8 cellular contexts compared by ENCODE assay signal in the genomic region with DNA sequence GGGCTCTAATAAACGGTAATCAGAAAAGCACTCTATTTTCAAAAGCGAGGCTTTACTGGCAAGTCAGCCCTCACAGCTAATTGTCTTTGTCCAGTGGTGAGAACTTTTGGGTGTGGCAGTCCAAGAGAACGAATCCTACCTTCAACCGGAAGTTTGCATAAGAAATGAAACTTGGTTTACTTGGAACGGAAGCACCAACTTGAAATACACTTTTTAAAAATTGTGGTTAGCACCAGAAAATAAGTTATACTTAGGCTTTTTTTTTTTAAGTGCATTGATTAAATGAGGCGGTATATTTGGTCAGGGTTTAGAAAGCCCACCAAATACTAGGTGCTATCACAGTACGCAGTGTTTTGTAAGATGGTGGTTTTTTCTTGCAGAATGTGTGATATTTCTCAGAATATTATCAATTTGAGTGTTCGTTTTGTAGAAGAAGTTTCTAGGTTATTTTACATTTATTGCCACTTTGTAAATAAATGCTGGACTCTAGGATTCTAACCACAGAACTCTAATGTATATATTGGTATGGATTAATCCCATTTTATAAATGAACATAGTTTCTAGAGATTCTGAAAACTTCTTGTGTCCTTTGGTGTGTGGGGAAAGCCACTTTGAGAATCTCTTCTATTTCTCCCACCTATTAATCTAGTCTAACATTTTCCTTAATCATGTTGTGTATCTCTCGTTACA. TPM values are rescaled to one million over a fixed set of nuclear protein-coding genes. Genes with fewer than 3 reads are reported as not detected.
DNase-seq lines count a peak whose midpoint lies in the region; ATAC-seq and TF ChIP-seq lines count a peak whose summit lies in the region.

No MANE protein-coding gene starts in this region.

- no peaks in the 10 kb centered on the region for H3K9me3 Mint-ChIP-seq in natural killer cell

- H3K36me3 ChIP-seq in effector memory CD4-positive, alpha-beta T cell (ENCODE audit: control insufficient read depth, insufficient read depth, low read length), result peaks cover 6% of the 10 kb centered on the region

- peak overlapping the region; percentile 85 for H3K27ac ChIP-seq in effector memory CD4-positive, alpha-beta T cell (ENCODE audit: insufficient read depth, low read length, poor library complexity, severe bottlenecking)

- H3K27me3 ChIP-seq in effector memory CD4-positive, alpha-beta T cell (replicated peaks; ENCODE audit: control insufficient read depth, insufficient read depth, low read length, poor library complexity, severe bottlenecking), result no peaks in the 10 kb centered on the region

- H3K4me1 Mint-ChIP-seq in natural killer cell, result peaks cover 73 to 78% of the 10 kb centered on the region in 2 donors

- peaks cover 7% of the 10 kb centered on the region for H3K36me3 Mint-ChIP-seq in natural killer cell

- ATAC-seq in GM19351 (IDR thresholded peaks at IDR 0.05; ENCODE audit: unreplicated experiment) (peak; percentile 16), natural killer cell (peak in 1 of 3 donors; percentile 37), HG03039 (IDR thresholded peaks at IDR 0.05; ENCODE audit: unreplicated experiment) (no peak)

- DNase-seq in AG10803 (ENCODE audit: low read depth) (peak; percentile 70), SIG-M5 treated with dmso at 0.1 percent for 504 hours (lab: John Stamatoyannopoulos, UW; ENCODE audit: unreplicated experiment) (peak; percentile 81), natural killer cell (no peak), NCI-H524 (lab: John Stamatoyannopoulos, UW) (no peak), GM19240 (ENCODE audit: insufficient read length, low spot score) (no peak)
- DNase-seq in effector memory CD4-positive, alpha-beta T cell, result peak in 1 of 3 donors; percentile 12

- peak overlapping the region; percentile 93 for H3K4me3 ChIP-seq in AG10803 (ENCODE audit: low read length)
- peak overlapping the region; percentile 79 for H3K4me3 ChIP-seq in effector memory CD4-positive, alpha-beta T cell (ENCODE audit: insufficient read depth, low read depth, low read length, poor library complexity, severe bottlenecking)

- H3K27ac Mint-ChIP-seq in natural killer cell, result peak overlapping the region; percentile 88

- peak overlapping the region; percentile 98 for H3K4me3 Mint-ChIP-seq in natural killer cell

- H3K27me3 Mint-ChIP-seq in natural killer cell (ENCODE audit: low read depth in 2 of 2), result no peaks in the 10 kb centered on the region

- peaks cover 34% of the 10 kb centered on the region for H3K4me1 ChIP-seq in effector memory CD4-positive, alpha-beta T cell (ENCODE audit: control insufficient read depth, insufficient read depth, low read length, poor library complexity, severe bottlenecking)

- H3K9me3 ChIP-seq in effector memory CD4-positive, alpha-beta T cell (ENCODE audit: control insufficient read depth, low read length), result no peaks in the 10 kb centered on the region

- intact Hi-C loops in natural killer cell (cut with micrococcal nuclease), result loop anchor here (5.0 kb wide), 1 partner anchor 267 kb away; no protein-coding TSS in a partner anchor

- TF ChIP-seq CTCF in AG10803 (conservative IDR thresholded peaks at IDR 0.05; ENCODE audit: low read length) (no peak), natural killer cell (IDR thresholded peaks at IDR 0.05) (no peak)

RNA-seq across cellular contexts. Expression of gene MYL12A, which starts 1.2 kb away (rescaled TPM):
- 100 to 1,000 TPM; 532 to 652 (median 572) TPM for total RNA-seq in natural killer cell

RNA-seq across cellular contexts. Expression of gene MYL12B, which starts 13.1 kb away (rescaled TPM):
- total RNA-seq in natural killer cell, result 100 to 1,000 TPM; 204 to 214 (median 210) TPM

RNA-seq across cellular contexts. Expression of gene MYOM1, which starts 29.0 kb away (rescaled TPM):
- 1 to 10 TPM; 1.7 to 5.8 (median 3.0) TPM for total RNA-seq in natural killer cell

Comparison
In these comparisons a context has a peak if more than half of its experiments do, and no peak if none do; other contexts are left out.
1. DNase-seq: peak in AG10803 (single experiment) and SIG-M5 treated with dmso at 0.1 percent for 504 hours (single experiment); none in natural killer cell (single experiment), NCI-H524 (0 of 2) and GM19240 (single experiment).